In the genomic region with DNA sequence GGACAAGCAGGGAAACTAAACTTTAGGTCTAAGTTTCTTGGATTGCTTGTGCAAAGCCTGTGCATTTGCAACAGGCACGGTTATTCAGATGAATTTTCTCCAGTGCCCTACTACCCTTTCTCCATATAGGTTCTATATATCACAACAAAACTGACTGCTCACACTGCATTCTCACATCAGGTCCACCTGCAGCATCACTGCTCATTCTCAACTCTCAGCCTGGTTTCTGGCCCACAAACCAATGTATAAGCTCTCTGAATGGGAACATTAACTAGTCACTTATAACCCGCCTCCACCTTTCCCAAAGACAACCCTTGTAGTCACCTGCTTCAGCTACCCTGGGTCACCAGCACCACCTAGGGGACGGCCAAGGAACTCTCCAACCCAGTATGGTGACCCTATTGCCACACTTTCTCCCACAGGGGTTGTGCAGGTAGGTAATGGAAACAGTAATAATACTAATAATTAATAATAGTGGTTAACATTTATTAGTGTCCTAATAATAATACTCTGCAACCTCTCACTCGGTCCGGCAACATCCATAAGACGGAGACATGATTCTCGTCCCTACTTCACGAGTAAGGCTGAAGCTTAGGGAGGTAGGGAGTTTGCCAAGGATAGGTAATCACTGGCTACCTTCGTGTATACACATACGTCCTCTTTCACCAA, we compare ENCODE assay signal across 8 cellular contexts.
DNase-seq lines count a peak whose midpoint lies in the region; ATAC-seq and TF ChIP-seq lines count a peak whose summit lies in the region.

No MANE protein-coding gene starts in this region.

- no peak for DNase-seq in AG10803 (ENCODE audit: low read depth)
- DNase-seq in HPDE6-E6E7 (ENCODE audit: extremely low spot score): peak; percentile 58
- peak; percentile 54 for DNase-seq in SKM-1 treated with dmso at 0.1 percent for 144 hours (lab: John Stamatoyannopoulos, UW; ENCODE audit: unreplicated experiment)
- DNase-seq in astrocyte of the cerebellum (ENCODE audit: low read depth): no peak
- DNase-seq in right lobe of liver: no peak
- DNase-seq in stimulated activated naive CD4-positive, alpha-beta T cell (lab: John Stamatoyannopoulos, UW): peak in 5 of 6 experiments; percentile 32 to 50 (median 42)
- DNase-seq in cerebellar nuclear complex (lab: John Stamatoyannopoulos, UW): no peak

- ATAC-seq in GM18505 (IDR thresholded peaks at IDR 0.05; ENCODE audit: unreplicated experiment) (peak; percentile 64), right lobe of liver (peak; percentile 35 to 65 (median 58))

- TF ChIP-seq POLR2A in GM18505 (IDR thresholded peaks at IDR 0.05; ENCODE audit: borderline replicate concordance, extremely low read depth, insufficient read depth, insufficient read length) (no peak), right lobe of liver (IDR thresholded peaks at IDR 0.05) (no peak)

- no peaks in the 10 kb centered on the region for H3K27me3 ChIP-seq in right lobe of liver

- no peaks in the 10 kb centered on the region for H3K4me1 ChIP-seq in right lobe of liver

- intact Hi-C loops in right lobe of liver (cut with DNase I): loop anchor here in 1 of 2 donors (10.0 kb wide), 1 partner anchor 374 kb away; no protein-coding TSS in a partner anchor

- no peak overlapping the region for H3K27ac ChIP-seq in right lobe of liver

- H3K4me3 ChIP-seq in AG10803 (ENCODE audit: low read length): no peak overlapping the region
- no peak overlapping the region for H3K4me3 ChIP-seq in astrocyte of the cerebellum (ENCODE audit: low read depth, low read length)
- no peak overlapping the region for H3K4me3 ChIP-seq in right lobe of liver

- in situ Hi-C loops in astrocyte of the cerebellum (cut with HindIII; ENCODE audit: low sequenced_read_pairs): loop anchor here (25.0 kb wide), 1 partner anchor 391 kb away; no protein-coding TSS in a partner anchor

- H3K36me3 ChIP-seq in right lobe of liver: peaks cover 2 to 78% (median 20%) of the 10 kb centered on the region in 4 donors

- whole genome bisulfite sequencing in right lobe of liver (ENCODE audit: insufficient coverage, low coverage, low lambda C conversion rate, missing lambda C conversion rate): 91% methylated on average over 9 of the region's 10 CpGs

- no peaks in the 10 kb centered on the region for H3K9me3 ChIP-seq in right lobe of liver

- TF ChIP-seq CTCF in AG10803 (conservative IDR thresholded peaks at IDR 0.05; ENCODE audit: low read length): peak; percentile 68
- TF ChIP-seq CTCF in astrocyte of the cerebellum (IDR thresholded peaks at IDR 0.05; ENCODE audit: low read depth, low read length, missing control alignments): peak; percentile 80
- peak; percentile 39 to 60 (median 48) for TF ChIP-seq CTCF in right lobe of liver (IDR thresholded peaks at IDR 0.05)

Comparison
In these comparisons a context has a peak if more than half of its experiments do, and no peak if none do; other contexts are left out.
1. DNase-seq: peak in HPDE6-E6E7 (single experiment), SKM-1 treated with dmso at 0.1 percent for 144 hours (single experiment) and stimulated activated naive CD4-positive, alpha-beta T cell (5 of 6); none in AG10803 (single experiment), astrocyte of the cerebellum (single experiment), right lobe of liver (0 of 3) and cerebellar nuclear complex (0 of 2).
2. Peak in every context shown above with its lines, with median percentiles within 50 percentile points of each other: CTCF ChIP-seq.